13 cellular contexts compared by ENCODE assay signal in the genomic region with DNA sequence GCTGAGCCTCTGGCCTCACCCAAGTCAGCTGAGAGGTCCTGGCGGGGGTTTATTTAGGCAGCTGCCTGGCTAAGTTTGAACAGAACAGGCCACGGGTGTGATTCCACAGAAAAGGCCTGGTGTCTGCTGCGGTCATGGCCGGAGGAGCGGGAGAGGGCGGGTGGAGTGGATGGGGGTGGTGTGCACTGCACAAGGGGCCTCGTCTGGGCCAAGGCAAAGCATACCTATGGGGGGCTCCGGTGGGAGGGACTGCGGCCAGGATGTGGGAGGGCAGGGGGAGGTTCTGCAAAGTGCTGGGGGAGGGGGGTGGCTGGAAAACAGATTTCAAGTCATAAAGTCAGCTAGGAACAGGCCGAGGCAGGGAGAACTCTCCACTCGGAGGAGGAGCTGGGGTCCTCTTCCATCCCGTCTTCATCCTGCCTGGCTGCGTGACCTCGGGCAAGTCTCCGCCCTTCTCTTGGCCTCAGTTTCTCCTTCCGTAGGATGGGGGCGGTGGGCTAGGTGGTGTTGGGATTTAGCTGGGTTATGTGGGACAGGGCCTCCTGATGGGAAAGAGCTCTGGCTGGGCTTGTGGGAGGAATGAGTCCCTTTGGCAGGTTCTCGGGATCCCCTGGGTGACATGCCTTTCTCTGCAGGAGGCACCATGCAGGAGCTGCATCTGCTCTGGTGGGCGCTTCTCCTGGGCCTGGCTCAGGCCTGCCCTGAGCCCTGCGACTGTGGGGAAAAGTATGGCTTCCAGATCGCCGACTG. TPM values are rescaled to one million over a fixed set of nuclear protein-coding genes. Genes with fewer than 3 reads are reported as not detected.
DNase-seq lines count a peak whose midpoint lies in the region; ATAC-seq and TF ChIP-seq lines count a peak whose summit lies in the region.
"Had no signal": no experiment of that assay in that cellular context is flagged by ENCODE, and none has a peak within 500 bp of the region (broad histone marks: within the 10 kb centered on the region; RNA-seq: fewer than 3 reads in every experiment).

No MANE protein-coding gene starts in this region.

- DNase-seq in activated effector memory CD4-positive, alpha-beta T cell treated with anti-CD3 and anti-CD28 coated beads, Interleukin-2, amount 50 U/mL, for 16 hours = peak; percentile 45
- no peak for DNase-seq in activated effector memory CD4-positive, alpha-beta T cell treated with Interleukin-2 at 50 U/mL for 16 hours
- peak; percentile 77 for DNase-seq in cardiac septum (ENCODE audit: low spot score)
- DNase-seq in neural progenitor cell (ENCODE audit: low spot score) = no peak
- DNase-seq in uterus = peak; percentile 72 to 75
- DNase-seq in NCI-H526 treated with DMSO at 0.1 percent for 48 hours (lab: John Stamatoyannopoulos, UW) = no peak
- DNase-seq in GM10266 (ENCODE audit: extremely low spot score) = no peak
- DNase-seq: cerebellar nuclear complex, NCI-H1092, NCI-H774 had no signal

- H3K4me3 ChIP-seq in neural progenitor cell (no peak overlapping the region), uterus (peak overlapping the region; percentile 42 to 48)

- intact Hi-C loops in cardiac septum (cut with DNase I) = no loop called here
- intact Hi-C loops in uterus (cut with DNase I; ENCODE audit: low total_unique reads) = no loop called here

- H3K9me3 Mint-ChIP-seq in neural progenitor cell = peaks cover 3% of the 10 kb centered on the region

- H3K27ac ChIP-seq in neural progenitor cell = no peak overlapping the region
- peak overlapping the region; percentile 94 to 97 for H3K27ac ChIP-seq in uterus
- H3K27ac ChIP-seq: neutrophil had no signal

- no peak for ATAC-seq in HG03025 (IDR thresholded peaks at IDR 0.05; ENCODE audit: low FRiP score, unreplicated experiment)

- H3K4me2 ChIP-seq in neural progenitor cell = no peak overlapping the region

- H3F3A ChIP-seq in neural progenitor cell (ENCODE audit: low read depth) = peaks cover 6% of the 10 kb centered on the region

- peaks cover 18% of the 10 kb centered on the region for H3K27me3 Mint-ChIP-seq in neural progenitor cell (ENCODE audit: insufficient read depth, low read depth)

- H3K4me3 Mint-ChIP-seq in neural progenitor cell = no peak overlapping the region

- H3K9me3 ChIP-seq in neural progenitor cell (ENCODE audit: low read depth) = no peaks in the 10 kb centered on the region
- H3K9me3 ChIP-seq in uterus = no peaks in the 10 kb centered on the region
- H3K9me3 ChIP-seq: neutrophil had no signal

- TF ChIP-seq CTCF in neural progenitor cell (IDR thresholded peaks at IDR 0.05) (no peak), uterus (IDR thresholded peaks at IDR 0.05) (no peak), GM10266 (IDR thresholded peaks at IDR 0.05; ENCODE audit: control insufficient read depth, insufficient read depth, low read depth, missing control alignments) (no peak)

- no peaks in the 10 kb centered on the region for H3K79me2 ChIP-seq in neural progenitor cell (ENCODE audit: low read depth)

- H3K9ac ChIP-seq in neural progenitor cell = no peak overlapping the region

- peaks cover 68% of the 10 kb centered on the region for H3K4me1 Mint-ChIP-seq in neural progenitor cell

- H3K36me3 ChIP-seq in neural progenitor cell = no peaks in the 10 kb centered on the region
- H3K36me3 ChIP-seq in uterus = no peaks in the 10 kb centered on the region
- H3K36me3 ChIP-seq: neutrophil had no signal

- H2AFZ ChIP-seq in neural progenitor cell (replicated peaks) = peak overlapping the region; percentile 93

- H3K36me3 Mint-ChIP-seq in neural progenitor cell = no peaks in the 10 kb centered on the region

- H3K27ac Mint-ChIP-seq in neural progenitor cell = no peak overlapping the region

- no peak for TF ChIP-seq POLR2A in uterus (IDR thresholded peaks at IDR 0.05)

- H4K20me1 ChIP-seq in neural progenitor cell (ENCODE audit: low read depth) = no peaks in the 10 kb centered on the region

- H3K27me3 ChIP-seq in neural progenitor cell = no peaks in the 10 kb centered on the region
- no peaks in the 10 kb centered on the region for H3K27me3 ChIP-seq in uterus

- H3K4me1 ChIP-seq in neural progenitor cell = peaks cover 23% of the 10 kb centered on the region
- peaks cover 24 to 47% of the 10 kb centered on the region in 2 donors for H3K4me1 ChIP-seq in uterus

RNA-seq across cellular contexts. Expression of gene ISLR, which starts 0.9 kb away (rescaled TPM):
- total RNA-seq in cardiac septum = 16.2 TPM
- 0.68 TPM in 1 of 2 replicates, not detected in the other for total RNA-seq in neural progenitor cell (ENCODE audit: low replicate concordance)
- total RNA-seq in uterus = 100 to 1,000 TPM; 170 to 215 (median 201) TPM
- total RNA-seq: T-helper 2 cell treated with Interferon-gamma antibody and Interleukin-4, amounts not matched to agents 100 ng/mL and 5 ng/mL, for 36 hours had no signal

RNA-seq across cellular contexts. Expression of gene STRA6, which starts 28.2 kb away (rescaled TPM):
- total RNA-seq in cardiac septum (0.13 TPM), neural progenitor cell (ENCODE audit: low replicate concordance) (3.1 and 5.9 TPM in 2 replicates), uterus (10 to 100 TPM in 2 of 4 donors, under 1 TPM in 1, not detected in 1; 0.26 to 62.6 (median 11.6) TPM)
- total RNA-seq: T-helper 2 cell treated with Interferon-gamma antibody and Interleukin-4, amounts not matched to agents 100 ng/mL and 5 ng/mL, for 36 hours had no signal

RNA-seq across cellular contexts. Expression of gene ISLR2, which starts 44.0 kb away (rescaled TPM):
- total RNA-seq in cardiac septum (4.1 TPM), neural progenitor cell (ENCODE audit: low replicate concordance) (not detected in 2 replicates), uterus (10 to 100 TPM in 1 of 4 donors, 1 to 10 TPM in 1, under 1 TPM in 1, not detected in 1; 0.77 to 11.8 (median 5.1) TPM)
- total RNA-seq: T-helper 2 cell treated with Interferon-gamma antibody and Interleukin-4, amounts not matched to agents 100 ng/mL and 5 ng/mL, for 36 hours had no signal

Comparison
In these comparisons a context has a peak if more than half of its experiments do, and no peak if none do; other contexts are left out.
1. DNase-seq: peak in activated effector memory CD4-positive, alpha-beta T cell treated with anti-CD3 and anti-CD28 coated beads, Interleukin-2, amount 50 U/mL, for 16 hours (single experiment), cardiac septum (single experiment) and uterus (2 of 2); none in activated effector memory CD4-positive, alpha-beta T cell treated with Interleukin-2 at 50 U/mL for 16 hours (single experiment), neural progenitor cell (single experiment), NCI-H526 treated with DMSO at 0.1 percent for 48 hours (single experiment) and GM10266 (single experiment).
2. RNA of gene ISLR, which starts 0.9 kb away (total RNA-seq): 170 to 215 TPM in uterus and 16.2 TPM in cardiac septum (single experiment); 0.68 TPM in neural progenitor cell; every median in the first group is over 10 times any median in the second.